Comparison of ENCODE assay signal across 2 cellular contexts in genomic region chr6:45507156-45507555, GRCh38.
TF ChIP-seq lines count a peak whose summit lies in the region.

No MANE protein-coding gene starts in this region.

TF ChIP-seq in HCT116, 20 proteins besides CTCF, POLR2A, EP300 and RAD21:
- TF ChIP-seq ZBTB33 (IDR thresholded peaks at IDR 0.05; ENCODE audit: extremely low read depth, insufficient replicate concordance, low read length) (no peak), FOSL1 (IDR thresholded peaks at IDR 0.05; ENCODE audit: low read depth) (peak; percentile 75), ZFX (IDR thresholded peaks at IDR 0.05) (no peak), JUND (IDR thresholded peaks at IDR 0.05) (peak; percentile 76), EGR1 (IDR thresholded peaks at IDR 0.05; ENCODE audit: low read depth) (no peak), REST (IDR thresholded peaks at IDR 0.05; ENCODE audit: low read depth) (no peak), CEBPB (IDR thresholded peaks at IDR 0.05; ENCODE audit: low read depth) (no peak), CBX3 (IDR thresholded peaks at IDR 0.05; ENCODE audit: low read depth) (0 out of 2 replicates have a peak, but pooled peaks have one; percentile 26), SRF (IDR thresholded peaks at IDR 0.05; ENCODE audit: low read depth) (peak; percentile 40; the same call in 1 of the 2 replicates), SP1 (IDR thresholded peaks at IDR 0.05; ENCODE audit: low read depth) (peak; percentile 65), EZH2 (IDR thresholded peaks at IDR 0.05) (no peak), MAX (IDR thresholded peaks at IDR 0.05) (no peak), ELF1 (IDR thresholded peaks at IDR 0.05; ENCODE audit: borderline replicate concordance, low read depth) (peak; percentile 19; the same call in 1 of the 2 replicates)

TF ChIP-seq in IMR-90, 13 proteins besides CTCF, POLR2A, EP300 and RAD21:
- TF ChIP-seq ELK1 (IDR thresholded peaks at IDR 0.05; ENCODE audit: borderline replicate concordance, low read depth, low read length) (no peak), NFE2L2 (IDR thresholded peaks at IDR 0.05; ENCODE audit: low read depth, low read length) (no peak), RFX5 (IDR thresholded peaks at IDR 0.05; ENCODE audit: low read depth, low read length) (no peak), MXI1 (IDR thresholded peaks at IDR 0.05; ENCODE audit: borderline replicate concordance, low read depth, low read length) (no peak), USF2 (IDR thresholded peaks at IDR 0.05; ENCODE audit: low read depth, low read length) (no peak), CHD1 (IDR thresholded peaks at IDR 0.05; ENCODE audit: low read depth, low read length) (no peak), BHLHE40 (IDR thresholded peaks at IDR 0.05; ENCODE audit: low read depth, low read length) (no peak), RCOR1 (IDR thresholded peaks at IDR 0.05; ENCODE audit: insufficient replicate concordance, low read length) (no peak), FOS (IDR thresholded peaks at IDR 0.05; ENCODE audit: low read depth, low read length) (no peak), MAFK (IDR thresholded peaks at IDR 0.05; ENCODE audit: low read depth, low read length) (no peak), MAZ (IDR thresholded peaks at IDR 0.05; ENCODE audit: borderline replicate concordance, low read depth, low read length) (no peak), CEBPB (IDR thresholded peaks at IDR 0.05; ENCODE audit: low read depth, low read length) (no peak), SMC3 (IDR thresholded peaks at IDR 0.05; ENCODE audit: low read depth, low read length) (no peak)
TF ChIP-seq in IMR-90: peak in this region for 0.
